In genomic region chr10:119817991-119818888, GRCh38 we compare ENCODE assay signal across 8 cellular contexts.
DNase-seq lines count a peak whose midpoint lies in the region; ATAC-seq and TF ChIP-seq lines count a peak whose summit lies in the region.

No MANE protein-coding gene starts in this region.

- TF ChIP-seq CTCF in coronary artery (IDR thresholded peaks at IDR 0.05) = no peak

- ATAC-seq in GM18868 (IDR thresholded peaks at IDR 0.05; ENCODE audit: unreplicated experiment) = no peak

- peak overlapping the region; percentile 66 for H3K4me3 ChIP-seq in coronary artery

- DNase-seq in HS-5 (ENCODE audit: low read depth) (peak; percentile 51), coronary artery (ENCODE audit: low spot score) (peak; percentile 76), iris pigment epithelial cell (ENCODE audit: low read depth) (peak; percentile 60), smooth muscle cell of the brain vasculature (ENCODE audit: low read depth, low spot score) (peak; percentile 26), DMS 273 treated with DMSO at 0.1 percent for 48 hours (lab: John Stamatoyannopoulos, UW) (no peak), NCI-H446 treated with DMSO at 0.1 percent for 48 hours (lab: John Stamatoyannopoulos, UW) (no peak), NCI-H774 (lab: John Stamatoyannopoulos, UW) (no peak)

- peak overlapping the region in 1 of 2 donors; percentile 47 for H3K27ac ChIP-seq in coronary artery

Comparison
In these comparisons a context has a peak if more than half of its experiments do, and no peak if none do; other contexts are left out.
1. DNase-seq: peak in HS-5 (single experiment), coronary artery (single experiment), iris pigment epithelial cell (single experiment) and smooth muscle cell of the brain vasculature (single experiment); none in DMS 273 treated with DMSO at 0.1 percent for 48 hours (single experiment), NCI-H446 treated with DMSO at 0.1 percent for 48 hours (single experiment) and NCI-H774 (single experiment).